Comparison of ENCODE assay signal across 8 cellular contexts in genomic region chr15:22664294-22665058, GRCh38.
DNase-seq lines count a peak whose midpoint lies in the region; ATAC-seq and TF ChIP-seq lines count a peak whose summit lies in the region.
"Not testable (repeated sequence)": the region's sequence is repeated elsewhere in the genome, so short reads cannot be mapped to it uniquely, and the experiment has no call there.

No MANE protein-coding gene starts in this region.

- H3K27ac ChIP-seq in ascending aorta (peak overlapping the region; percentile 89 to 99), stomach (peak overlapping the region; percentile 74 to 94 (median 93))

- H3K4me3 Mint-ChIP-seq in natural killer cell treated with Interleukin-12 subunit alpha and Interleukin-12 subunit beta and Interleukin-15 and Interleukin-18, amount 100 ng/mL, for 72 hours = peak overlapping the region; percentile 89

- not testable (repeated sequence) for H3K27me3 Mint-ChIP-seq in natural killer cell treated with Interleukin-12 subunit alpha and Interleukin-12 subunit beta and Interleukin-15 and Interleukin-18, amount 100 ng/mL, for 72 hours

- TF ChIP-seq CTCF in ascending aorta (IDR thresholded peaks at IDR 0.05); stomach (IDR thresholded peaks at IDR 0.05): not testable (repeated sequence)

- not testable (repeated sequence) for H3K9me3 ChIP-seq in ascending aorta, stomach

- peaks cover 6 to 12% of the 10 kb centered on the region in 2 donors for H3K4me1 Mint-ChIP-seq in natural killer cell treated with Interleukin-12 subunit alpha and Interleukin-12 subunit beta and Interleukin-15 and Interleukin-18, amount 100 ng/mL, for 72 hours (ENCODE audit: low read depth in 2 of 2)

- WGBS in stomach, 5 donors = 0 to 1% (median 0%) methylated on average over 10 to 98 of the region's 110 CpGs; no CpG with 5 or more reads in 1 of the 5 donors

- intact Hi-C loops in ascending aorta (cut with DNase I); stomach (cut with DNase I; ENCODE audit: low total_unique reads): not testable (repeated sequence)

- not testable (repeated sequence) for H3K36me3 Mint-ChIP-seq in natural killer cell treated with Interleukin-12 subunit alpha and Interleukin-12 subunit beta and Interleukin-15 and Interleukin-18, amount 100 ng/mL, for 72 hours

- H3K4me3 ChIP-seq in ascending aorta = peak overlapping the region; percentile 72 to 94
- H3K4me3 ChIP-seq in stomach = peak overlapping the region; percentile 60 to 67 (median 62)

- not testable (repeated sequence) for TF ChIP-seq EP300 in stomach (IDR thresholded peaks at IDR 0.05)

- peak; percentile 69 for ATAC-seq in GM21619 (IDR thresholded peaks at IDR 0.05; ENCODE audit: unreplicated experiment)
- ATAC-seq in HG03571 (IDR thresholded peaks at IDR 0.05; ENCODE audit: unreplicated experiment) = peak; percentile 77
- peak; percentile 96 to 97 for ATAC-seq in natural killer cell treated with Interleukin-12 subunit alpha and Interleukin-12 subunit beta and Interleukin-15 and Interleukin-18, amount 100 ng/mL, for 72 hours

- not testable (repeated sequence) for H3K36me3 ChIP-seq in ascending aorta, stomach

- H3K27me3 ChIP-seq in ascending aorta, stomach: not testable (repeated sequence)

- DNase-seq in EH (ENCODE audit: low read depth) (peak; percentile 63), T1000 (lab: John Stamatoyannopoulos, UW) (peak; percentile 21), ascending aorta (ENCODE audit: low spot score in 2 of 2) (peak in 1 of 2 donors; percentile 75), glomerular visceral epithelial cell (ENCODE audit: extremely low spot score) (peak; percentile 51), stomach (peak; percentile 44)
- peak; percentile 80 for DNase-seq in natural killer cell treated with Interleukin-12 subunit alpha and Interleukin-12 subunit beta and Interleukin-15 and Interleukin-18, amount 100 ng/mL, for 72 hours (ENCODE audit: low spot score)

- TF ChIP-seq POLR2A in stomach (IDR thresholded peaks at IDR 0.05) = not testable (repeated sequence)

- not testable (repeated sequence) for H3K9me3 Mint-ChIP-seq in natural killer cell treated with Interleukin-12 subunit alpha and Interleukin-12 subunit beta and Interleukin-15 and Interleukin-18, amount 100 ng/mL, for 72 hours

- H3K4me1 ChIP-seq in ascending aorta, stomach: not testable (repeated sequence)

- peak overlapping the region; percentile 83 to 97 for H3K27ac Mint-ChIP-seq in natural killer cell treated with Interleukin-12 subunit alpha and Interleukin-12 subunit beta and Interleukin-15 and Interleukin-18, amount 100 ng/mL, for 72 hours
